ENCODE assay signal across 1 cellular context in genomic region chr20:37958856-37959255, GRCh38.
A peak's percentile ranks its signal among the peaks of the same experiment; 100 is the strongest.
TF ChIP-seq lines count a peak whose summit lies in the region.

No MANE protein-coding gene starts in this region.

TF ChIP-seq in K562, 482 proteins besides CTCF, POLR2A, EP300 and RAD21 (continues in another document):
- TF ChIP-seq GABPA (tag; conservative IDR thresholded peaks at IDR 0.05; ENCODE audit: low read depth), result no peak
- TF ChIP-seq E2F5 (CRISPR knock-in tag; IDR thresholded peaks at IDR 0.05), result no peak
- no peak for TF ChIP-seq KLF13 (tag; IDR thresholded peaks at IDR 0.05; ENCODE audit: borderline replicate concordance, low read depth)
- TF ChIP-seq ZNF445 (CRISPR knock-in tag; IDR thresholded peaks at IDR 0.05; ENCODE audit: low read depth), result no peak
- TF ChIP-seq DPF2 (IDR thresholded peaks at IDR 0.05), result peak; percentile 69; the same call in 1 of the 2 replicates
- TF ChIP-seq, protein P1, sequence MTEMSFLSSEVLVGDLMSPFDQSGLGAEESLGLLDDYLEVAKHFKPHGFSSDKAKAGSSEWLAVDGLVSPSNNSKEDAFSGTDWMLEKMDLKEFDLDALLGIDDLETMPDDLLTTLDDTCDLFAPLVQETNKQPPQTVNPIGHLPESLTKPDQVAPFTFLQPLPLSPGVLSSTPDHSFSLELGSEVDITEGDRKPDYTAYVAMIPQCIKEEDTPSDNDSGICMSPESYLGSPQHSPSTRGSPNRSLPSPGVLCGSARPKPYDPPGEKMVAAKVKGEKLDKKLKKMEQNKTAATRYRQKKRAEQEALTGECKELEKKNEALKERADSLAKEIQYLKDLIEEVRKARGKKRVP (CRISPR knock-in tag; IDR thresholded peaks at IDR 0.05), result no peak
- no peak for TF ChIP-seq POLR2G (IDR thresholded peaks at IDR 0.05; ENCODE audit: low read depth, low read length)
- TF ChIP-seq MIER1 (IDR thresholded peaks at IDR 0.05; ENCODE audit: low read depth), result no peak
- TF ChIP-seq CHD2 (IDR thresholded peaks at IDR 0.05; ENCODE audit: low read depth, low read length), result no peak
- no peak for TF ChIP-seq GMEB1 (CRISPR knock-in tag; IDR thresholded peaks at IDR 0.05)
- TF ChIP-seq SRF (CRISPR knock-in tag; IDR thresholded peaks at IDR 0.05), result no peak
- 0 out of 2 replicates have a peak, but pooled peaks have one; percentile 60 for TF ChIP-seq ZNF766 (CRISPR knock-in tag; conservative IDR thresholded peaks at IDR 0.05)
- TF ChIP-seq XRCC5 (IDR thresholded peaks at IDR 0.05; ENCODE audit: low read depth, low read length), result no peak
- no peak for TF ChIP-seq COPS2 (conservative IDR thresholded peaks at IDR 0.05)
- TF ChIP-seq MNT (conservative IDR thresholded peaks at IDR 0.05), result no peak
- no peak for TF ChIP-seq POLR2AphosphoS2 (IDR thresholded peaks at IDR 0.05; ENCODE audit: low read length)
- TF ChIP-seq, protein P2, sequence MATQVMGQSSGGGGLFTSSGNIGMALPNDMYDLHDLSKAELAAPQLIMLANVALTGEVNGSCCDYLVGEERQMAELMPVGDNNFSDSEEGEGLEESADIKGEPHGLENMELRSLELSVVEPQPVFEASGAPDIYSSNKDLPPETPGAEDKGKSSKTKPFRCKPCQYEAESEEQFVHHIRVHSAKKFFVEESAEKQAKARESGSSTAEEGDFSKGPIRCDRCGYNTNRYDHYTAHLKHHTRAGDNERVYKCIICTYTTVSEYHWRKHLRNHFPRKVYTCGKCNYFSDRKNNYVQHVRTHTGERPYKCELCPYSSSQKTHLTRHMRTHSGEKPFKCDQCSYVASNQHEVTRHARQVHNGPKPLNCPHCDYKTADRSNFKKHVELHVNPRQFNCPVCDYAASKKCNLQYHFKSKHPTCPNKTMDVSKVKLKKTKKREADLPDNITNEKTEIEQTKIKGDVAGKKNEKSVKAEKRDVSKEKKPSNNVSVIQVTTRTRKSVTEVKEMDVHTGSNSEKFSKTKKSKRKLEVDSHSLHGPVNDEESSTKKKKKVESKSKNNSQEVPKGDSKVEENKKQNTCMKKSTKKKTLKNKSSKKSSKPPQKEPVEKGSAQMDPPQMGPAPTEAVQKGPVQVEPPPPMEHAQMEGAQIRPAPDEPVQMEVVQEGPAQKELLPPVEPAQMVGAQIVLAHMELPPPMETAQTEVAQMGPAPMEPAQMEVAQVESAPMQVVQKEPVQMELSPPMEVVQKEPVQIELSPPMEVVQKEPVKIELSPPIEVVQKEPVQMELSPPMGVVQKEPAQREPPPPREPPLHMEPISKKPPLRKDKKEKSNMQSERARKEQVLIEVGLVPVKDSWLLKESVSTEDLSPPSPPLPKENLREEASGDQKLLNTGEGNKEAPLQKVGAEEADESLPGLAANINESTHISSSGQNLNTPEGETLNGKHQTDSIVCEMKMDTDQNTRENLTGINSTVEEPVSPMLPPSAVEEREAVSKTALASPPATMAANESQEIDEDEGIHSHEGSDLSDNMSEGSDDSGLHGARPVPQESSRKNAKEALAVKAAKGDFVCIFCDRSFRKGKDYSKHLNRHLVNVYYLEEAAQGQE (CRISPR knock-in tag; IDR thresholded peaks at IDR 0.05; ENCODE audit: low read depth), result no peak
- no peak for TF ChIP-seq RBBP5 (IDR thresholded peaks at IDR 0.05; ENCODE audit: borderline replicate concordance, insufficient read depth, low read length, poor library complexity, severe bottlenecking)
- TF ChIP-seq RBFOX2 (IDR thresholded peaks at IDR 0.05; ENCODE audit: low read depth, low read length), result no peak
- no peak for TF ChIP-seq IFI16 (CRISPR knock-in tag; IDR thresholded peaks at IDR 0.05)
- TF ChIP-seq MBD2 (IDR thresholded peaks at IDR 0.05; ENCODE audit: borderline replicate concordance, low read depth), result no peak
- no peak for TF ChIP-seq ZNF398 (CRISPR knock-in tag; IDR thresholded peaks at IDR 0.05)
- TF ChIP-seq PML (IDR thresholded peaks at IDR 0.05; ENCODE audit: low read length), result no peak
- no peak for TF ChIP-seq HSF4 (CRISPR knock-in tag; IDR thresholded peaks at IDR 0.05; ENCODE audit: borderline replicate concordance)
- TF ChIP-seq, protein P3, sequence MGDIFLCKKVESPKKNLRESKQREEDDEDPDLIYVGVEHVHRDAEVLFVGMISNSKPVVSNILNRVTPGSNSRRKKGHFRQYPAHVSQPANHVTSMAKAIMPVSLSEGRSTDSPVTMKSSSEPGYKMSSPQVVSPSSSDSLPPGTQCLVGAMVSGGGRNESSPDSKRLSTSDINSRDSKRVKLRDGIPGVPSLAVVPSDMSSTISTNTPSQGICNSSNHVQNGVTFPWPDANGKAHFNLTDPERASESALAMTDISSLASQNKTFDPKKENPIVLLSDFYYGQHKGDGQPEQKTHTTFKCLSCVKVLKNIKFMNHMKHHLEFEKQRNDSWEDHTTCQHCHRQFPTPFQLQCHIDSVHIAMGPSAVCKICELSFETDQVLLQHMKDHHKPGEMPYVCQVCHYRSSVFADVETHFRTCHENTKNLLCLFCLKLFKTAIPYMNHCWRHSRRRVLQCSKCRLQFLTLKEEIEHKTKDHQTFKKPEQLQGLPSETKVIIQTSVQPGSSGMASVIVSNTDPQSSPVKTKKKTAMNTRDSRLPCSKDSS (IDR thresholded peaks at IDR 0.05; ENCODE audit: low read depth, partially characterized antibody), result no peak
- no peak for TF ChIP-seq CBX2 (IDR thresholded peaks at IDR 0.05; ENCODE audit: insufficient read depth, low read length, poor library complexity, severe bottlenecking)
- TF ChIP-seq, protein P4, sequence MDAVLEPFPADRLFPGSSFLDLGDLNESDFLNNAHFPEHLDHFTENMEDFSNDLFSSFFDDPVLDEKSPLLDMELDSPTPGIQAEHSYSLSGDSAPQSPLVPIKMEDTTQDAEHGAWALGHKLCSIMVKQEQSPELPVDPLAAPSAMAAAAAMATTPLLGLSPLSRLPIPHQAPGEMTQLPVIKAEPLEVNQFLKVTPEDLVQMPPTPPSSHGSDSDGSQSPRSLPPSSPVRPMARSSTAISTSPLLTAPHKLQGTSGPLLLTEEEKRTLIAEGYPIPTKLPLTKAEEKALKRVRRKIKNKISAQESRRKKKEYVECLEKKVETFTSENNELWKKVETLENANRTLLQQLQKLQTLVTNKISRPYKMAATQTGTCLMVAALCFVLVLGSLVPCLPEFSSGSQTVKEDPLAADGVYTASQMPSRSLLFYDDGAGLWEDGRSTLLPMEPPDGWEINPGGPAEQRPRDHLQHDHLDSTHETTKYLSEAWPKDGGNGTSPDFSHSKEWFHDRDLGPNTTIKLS (IDR thresholded peaks at IDR 0.05; ENCODE audit: borderline replicate concordance, low read depth), result no peak
- TF ChIP-seq ZNF507 (tag; conservative IDR thresholded peaks at IDR 0.05), result no peak
- peak in 1 of 2 experiments; percentile 75; a peak in 1 of 4 replicates for TF ChIP-seq RCOR1 (IDR thresholded peaks at IDR 0.05; ENCODE audit: borderline replicate concordance in 1 of 2, low read depth in 2 of 2, low read length in 2 of 2)
- TF ChIP-seq, protein P5, sequence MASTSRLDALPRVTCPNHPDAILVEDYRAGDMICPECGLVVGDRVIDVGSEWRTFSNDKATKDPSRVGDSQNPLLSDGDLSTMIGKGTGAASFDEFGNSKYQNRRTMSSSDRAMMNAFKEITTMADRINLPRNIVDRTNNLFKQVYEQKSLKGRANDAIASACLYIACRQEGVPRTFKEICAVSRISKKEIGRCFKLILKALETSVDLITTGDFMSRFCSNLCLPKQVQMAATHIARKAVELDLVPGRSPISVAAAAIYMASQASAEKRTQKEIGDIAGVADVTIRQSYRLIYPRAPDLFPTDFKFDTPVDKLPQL (IDR thresholded peaks at IDR 0.05; ENCODE audit: extremely low read depth, insufficient read length), result no peak
- no peak for TF ChIP-seq RUNX1 (IDR thresholded peaks at IDR 0.05; ENCODE audit: low read depth)
- no peak for TF ChIP-seq ZNF263 (CRISPR knock-in tag; IDR thresholded peaks at IDR 0.05; ENCODE audit: borderline replicate concordance)
- no peak for TF ChIP-seq POU5F1 (IDR thresholded peaks at IDR 0.05; ENCODE audit: borderline replicate concordance, low read depth, low read length, partially characterized antibody)
- no peak for TF ChIP-seq CHD1 (IDR thresholded peaks at IDR 0.05; ENCODE audit: low read length)
- TF ChIP-seq, protein P6, sequence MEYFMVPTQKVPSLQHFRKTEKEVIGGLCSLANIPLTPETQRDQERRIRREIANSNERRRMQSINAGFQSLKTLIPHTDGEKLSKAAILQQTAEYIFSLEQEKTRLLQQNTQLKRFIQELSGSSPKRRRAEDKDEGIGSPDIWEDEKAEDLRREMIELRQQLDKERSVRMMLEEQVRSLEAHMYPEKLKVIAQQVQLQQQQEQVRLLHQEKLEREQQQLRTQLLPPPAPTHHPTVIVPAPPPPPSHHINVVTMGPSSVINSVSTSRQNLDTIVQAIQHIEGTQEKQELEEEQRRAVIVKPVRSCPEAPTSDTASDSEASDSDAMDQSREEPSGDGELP (CRISPR knock-in tag; IDR thresholded peaks at IDR 0.05; ENCODE audit: borderline replicate concordance), result no peak
- TF ChIP-seq, protein P7, sequence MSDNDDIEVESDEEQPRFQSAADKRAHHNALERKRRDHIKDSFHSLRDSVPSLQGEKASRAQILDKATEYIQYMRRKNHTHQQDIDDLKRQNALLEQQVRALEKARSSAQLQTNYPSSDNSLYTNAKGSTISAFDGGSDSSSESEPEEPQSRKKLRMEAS (CRISPR knock-in tag; IDR thresholded peaks at IDR 0.05), result no peak
- no peak for TF ChIP-seq TARDBP (IDR thresholded peaks at IDR 0.05)
- TF ChIP-seq ID3 (CRISPR knock-in tag; IDR thresholded peaks at IDR 0.05), result no peak
- TF ChIP-seq ID3 (tag; IDR thresholded peaks at IDR 0.05), result no peak
- no peak for TF ChIP-seq TRIM25 (IDR thresholded peaks at IDR 0.05; ENCODE audit: borderline replicate concordance)
- TF ChIP-seq PYGO2 (tag; IDR thresholded peaks at IDR 0.05), result no peak
- no peak for TF ChIP-seq XRCC3 (IDR thresholded peaks at IDR 0.05)
